Comparison of ENCODE assay signal across 1 cellular context in the genomic region with DNA sequence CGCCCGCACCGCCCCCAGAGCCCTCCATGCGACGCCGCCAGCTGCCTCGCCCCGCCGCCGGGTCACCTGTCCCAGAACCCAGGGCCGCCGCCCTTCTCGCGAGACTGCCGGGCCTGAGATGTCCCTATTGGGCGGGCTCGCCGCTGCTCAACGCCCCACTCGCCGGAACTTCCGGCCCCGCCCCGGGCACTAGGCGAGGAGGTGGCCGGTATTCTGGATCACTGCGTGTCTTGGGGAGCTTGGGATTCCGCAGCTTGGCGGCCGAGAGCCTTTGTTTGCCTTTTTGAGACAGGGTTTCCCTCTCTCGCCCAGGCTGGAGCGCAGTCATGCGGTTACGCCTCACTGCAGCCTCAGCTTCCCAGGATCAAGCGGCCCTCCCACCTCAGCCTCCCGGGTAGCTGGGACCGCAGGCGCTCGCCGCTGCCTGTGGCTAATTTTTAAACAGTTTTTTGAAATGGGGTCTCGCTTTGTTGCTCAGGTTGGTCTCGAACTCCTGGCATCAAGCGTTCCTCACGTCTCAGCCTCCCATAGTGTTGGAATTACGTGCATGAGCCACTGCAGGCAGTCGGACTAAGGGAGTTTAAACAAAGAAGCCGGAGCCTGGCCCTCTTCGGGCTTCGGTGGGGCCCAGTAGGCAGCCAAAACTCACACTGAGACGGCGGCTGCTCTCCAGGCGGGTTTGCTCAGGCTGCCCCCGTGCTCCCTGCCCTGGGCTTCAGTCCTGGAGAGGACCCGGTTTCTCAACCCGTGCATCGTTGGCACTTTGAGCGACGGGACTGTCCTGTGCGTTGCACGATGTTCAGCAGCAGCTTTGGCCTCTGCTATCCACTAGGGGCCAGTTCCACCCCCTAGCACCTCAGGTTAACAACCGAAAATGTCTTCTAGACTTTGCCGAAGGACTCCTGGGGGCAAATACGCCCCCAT.
A peak's percentile ranks its signal among the peaks of the same experiment; 100 is the strongest.
TF ChIP-seq lines count a peak whose summit lies in the region.

A gene (minus strand): TSS at position 43 of the 924 bp plus-strand sequence. CDS start 15 bp downstream, at position 28.

TF ChIP-seq in HepG2, 621 proteins besides CTCF, POLR2A, EP300 and RAD21 (continued from another document and continues in another):
- TF ChIP-seq, protein P1, sequence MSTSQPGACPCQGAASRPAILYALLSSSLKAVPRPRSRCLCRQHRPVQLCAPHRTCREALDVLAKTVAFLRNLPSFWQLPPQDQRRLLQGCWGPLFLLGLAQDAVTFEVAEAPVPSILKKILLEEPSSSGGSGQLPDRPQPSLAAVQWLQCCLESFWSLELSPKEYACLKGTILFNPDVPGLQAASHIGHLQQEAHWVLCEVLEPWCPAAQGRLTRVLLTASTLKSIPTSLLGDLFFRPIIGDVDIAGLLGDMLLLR (CRISPR knock-in tag; IDR thresholded peaks at IDR 0.05), result 0 out of 2 replicates have a peak, but pooled peaks have one; percentile 40
- TF ChIP-seq, protein P2, sequence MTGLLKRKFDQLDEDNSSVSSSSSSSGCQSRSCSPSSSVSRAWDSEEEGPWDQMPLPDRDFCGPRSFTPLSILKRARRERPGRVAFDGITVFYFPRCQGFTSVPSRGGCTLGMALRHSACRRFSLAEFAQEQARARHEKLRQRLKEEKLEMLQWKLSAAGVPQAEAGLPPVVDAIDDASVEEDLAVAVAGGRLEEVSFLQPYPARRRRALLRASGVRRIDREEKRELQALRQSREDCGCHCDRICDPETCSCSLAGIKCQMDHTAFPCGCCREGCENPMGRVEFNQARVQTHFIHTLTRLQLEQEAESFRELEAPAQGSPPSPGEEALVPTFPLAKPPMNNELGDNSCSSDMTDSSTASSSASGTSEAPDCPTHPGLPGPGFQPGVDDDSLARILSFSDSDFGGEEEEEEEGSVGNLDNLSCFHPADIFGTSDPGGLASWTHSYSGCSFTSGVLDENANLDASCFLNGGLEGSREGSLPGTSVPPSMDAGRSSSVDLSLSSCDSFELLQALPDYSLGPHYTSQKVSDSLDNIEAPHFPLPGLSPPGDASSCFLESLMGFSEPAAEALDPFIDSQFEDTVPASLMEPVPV (CRISPR knock-in tag; IDR thresholded peaks at IDR 0.05), result peak; percentile 88
- TF ChIP-seq KLF13 (CRISPR knock-in tag; IDR thresholded peaks at IDR 0.05) (no peak), ZNF207 (IDR thresholded peaks at IDR 0.05; ENCODE audit: borderline replicate concordance) (no peak), JUN (CRISPR knock-in tag; IDR thresholded peaks at IDR 0.05) (no peak), ZEB1 (IDR thresholded peaks at IDR 0.05; ENCODE audit: insufficient replicate concordance, low read depth) (peak; percentile 81), HOXA9 (CRISPR knock-in tag; IDR thresholded peaks at IDR 0.05; ENCODE audit: borderline replicate concordance) (no peak), TEAD3 (CRISPR knock-in tag; optimal IDR thresholded peaks at IDR 0.05; ENCODE audit: borderline replicate concordance) (peak; percentile 66), TCF7L2 (IDR thresholded peaks at IDR 0.05; ENCODE audit: low read depth, low read length) (no peak), RORA (CRISPR knock-in tag; IDR thresholded peaks at IDR 0.05) (no peak), IRF2 (CRISPR knock-in tag; IDR thresholded peaks at IDR 0.05) (peak; percentile 48; the same call in 1 of the 2 replicates), MLLT10 (CRISPR knock-in tag; IDR thresholded peaks at IDR 0.05) (no peak), CENPT (CRISPR knock-in tag; IDR thresholded peaks at IDR 0.05; ENCODE audit: low read depth) (no peak), ZNF605 (CRISPR knock-in tag; IDR thresholded peaks at IDR 0.05) (0 out of 2 replicates have a peak, but pooled peaks have one; percentile 66), KAT7 (CRISPR knock-in tag; IDR thresholded peaks at IDR 0.05; ENCODE audit: borderline replicate concordance) (peak; percentile 88), MTF1 (CRISPR knock-in tag; IDR thresholded peaks at IDR 0.05) (no peak), CCDC6 (CRISPR knock-in tag; IDR thresholded peaks at IDR 0.05) (peak; percentile 6; the same call in 1 of the 2 replicates), ZNF550 (CRISPR knock-in tag; IDR thresholded peaks at IDR 0.05; ENCODE audit: borderline replicate concordance) (no peak), HNRNPLL (IDR thresholded peaks at IDR 0.05; ENCODE audit: low read depth, low read length, poor library complexity, severe bottlenecking) (peak; percentile 91), RBFOX2 (IDR thresholded peaks at IDR 0.05; ENCODE audit: low read depth, low read length) (peak; percentile 94), MZF1 (CRISPR knock-in tag; IDR thresholded peaks at IDR 0.05; ENCODE audit: borderline replicate concordance) (no peak), FOXA1 (IDR thresholded peaks at IDR 0.05) (no peak), FOXA1 (CRISPR knock-in tag; IDR thresholded peaks at IDR 0.05) (0 out of 2 replicates have a peak, but pooled peaks have one; percentile 3), ZNF619 (CRISPR knock-in tag; IDR thresholded peaks at IDR 0.05) (no peak), SP5 (CRISPR knock-in tag; IDR thresholded peaks at IDR 0.05; ENCODE audit: borderline replicate concordance, low read depth) (peak; percentile 66; the same call in 1 of the 2 replicates), ZNF724P (CRISPR knock-in tag; IDR thresholded peaks at IDR 0.05; ENCODE audit: borderline replicate concordance) (no peak)
- TF ChIP-seq, protein P3, sequence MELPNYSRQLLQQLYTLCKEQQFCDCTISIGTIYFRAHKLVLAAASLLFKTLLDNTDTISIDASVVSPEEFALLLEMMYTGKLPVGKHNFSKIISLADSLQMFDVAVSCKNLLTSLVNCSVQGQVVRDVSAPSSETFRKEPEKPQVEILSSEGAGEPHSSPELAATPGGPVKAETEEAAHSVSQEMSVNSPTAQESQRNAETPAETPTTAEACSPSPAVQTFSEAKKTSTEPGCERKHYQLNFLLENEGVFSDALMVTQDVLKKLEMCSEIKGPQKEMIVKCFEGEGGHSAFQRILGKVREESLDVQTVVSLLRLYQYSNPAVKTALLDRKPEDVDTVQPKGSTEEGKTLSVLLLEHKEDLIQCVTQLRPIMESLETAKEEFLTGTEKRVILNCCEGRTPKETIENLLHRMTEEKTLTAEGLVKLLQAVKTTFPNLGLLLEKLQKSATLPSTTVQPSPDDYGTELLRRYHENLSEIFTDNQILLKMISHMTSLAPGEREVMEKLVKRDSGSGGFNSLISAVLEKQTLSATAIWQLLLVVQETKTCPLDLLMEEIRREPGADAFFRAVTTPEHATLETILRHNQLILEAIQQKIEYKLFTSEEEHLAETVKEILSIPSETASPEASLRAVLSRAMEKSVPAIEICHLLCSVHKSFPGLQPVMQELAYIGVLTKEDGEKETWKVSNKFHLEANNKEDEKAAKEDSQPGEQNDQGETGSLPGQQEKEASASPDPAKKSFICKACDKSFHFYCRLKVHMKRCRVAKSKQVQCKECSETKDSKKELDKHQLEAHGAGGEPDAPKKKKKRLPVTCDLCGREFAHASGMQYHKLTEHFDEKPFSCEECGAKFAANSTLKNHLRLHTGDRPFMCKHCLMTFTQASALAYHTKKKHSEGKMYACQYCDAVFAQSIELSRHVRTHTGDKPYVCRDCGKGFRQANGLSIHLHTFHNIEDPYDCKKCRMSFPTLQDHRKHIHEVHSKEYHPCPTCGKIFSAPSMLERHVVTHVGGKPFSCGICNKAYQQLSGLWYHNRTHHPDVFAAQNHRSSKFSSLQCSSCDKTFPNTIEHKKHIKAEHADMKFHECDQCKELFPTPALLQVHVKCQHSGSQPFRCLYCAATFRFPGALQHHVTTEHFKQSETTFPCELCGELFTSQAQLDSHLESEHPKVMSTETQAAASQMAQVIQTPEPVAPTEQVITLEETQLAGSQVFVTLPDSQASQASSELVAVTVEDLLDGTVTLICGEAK (IDR thresholded peaks at IDR 0.05), result peak; percentile 49
- TF ChIP-seq, protein P3 (CRISPR knock-in tag; IDR thresholded peaks at IDR 0.05), result no peak
- TF ChIP-seq, protein P4, sequence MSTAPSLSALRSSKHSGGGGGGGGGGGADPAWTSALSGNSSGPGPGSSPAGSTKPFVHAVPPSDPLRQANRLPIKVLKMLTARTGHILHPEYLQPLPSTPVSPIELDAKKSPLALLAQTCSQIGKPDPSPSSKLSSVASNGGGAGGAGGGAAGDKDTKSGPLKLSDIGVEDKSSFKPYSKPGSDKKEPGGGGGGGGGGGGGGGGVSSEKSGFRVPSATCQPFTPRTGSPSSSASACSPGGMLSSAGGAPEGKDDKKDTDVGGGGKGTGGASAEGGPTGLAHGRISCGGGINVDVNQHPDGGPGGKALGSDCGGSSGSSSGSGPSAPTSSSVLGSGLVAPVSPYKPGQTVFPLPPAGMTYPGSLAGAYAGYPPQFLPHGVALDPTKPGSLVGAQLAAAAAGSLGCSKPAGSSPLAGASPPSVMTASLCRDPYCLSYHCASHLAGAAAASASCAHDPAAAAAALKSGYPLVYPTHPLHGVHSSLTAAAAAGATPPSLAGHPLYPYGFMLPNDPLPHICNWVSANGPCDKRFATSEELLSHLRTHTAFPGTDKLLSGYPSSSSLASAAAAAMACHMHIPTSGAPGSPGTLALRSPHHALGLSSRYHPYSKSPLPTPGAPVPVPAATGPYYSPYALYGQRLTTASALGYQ (CRISPR knock-in tag; IDR thresholded peaks at IDR 0.05), result 0 out of 2 replicates have a peak, but pooled peaks have one; percentile 45
- TF ChIP-seq, protein P5, sequence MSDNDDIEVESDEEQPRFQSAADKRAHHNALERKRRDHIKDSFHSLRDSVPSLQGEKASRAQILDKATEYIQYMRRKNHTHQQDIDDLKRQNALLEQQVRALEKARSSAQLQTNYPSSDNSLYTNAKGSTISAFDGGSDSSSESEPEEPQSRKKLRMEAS (IDR thresholded peaks at IDR 0.05), result peak; percentile 82
- TF ChIP-seq, protein P6, sequence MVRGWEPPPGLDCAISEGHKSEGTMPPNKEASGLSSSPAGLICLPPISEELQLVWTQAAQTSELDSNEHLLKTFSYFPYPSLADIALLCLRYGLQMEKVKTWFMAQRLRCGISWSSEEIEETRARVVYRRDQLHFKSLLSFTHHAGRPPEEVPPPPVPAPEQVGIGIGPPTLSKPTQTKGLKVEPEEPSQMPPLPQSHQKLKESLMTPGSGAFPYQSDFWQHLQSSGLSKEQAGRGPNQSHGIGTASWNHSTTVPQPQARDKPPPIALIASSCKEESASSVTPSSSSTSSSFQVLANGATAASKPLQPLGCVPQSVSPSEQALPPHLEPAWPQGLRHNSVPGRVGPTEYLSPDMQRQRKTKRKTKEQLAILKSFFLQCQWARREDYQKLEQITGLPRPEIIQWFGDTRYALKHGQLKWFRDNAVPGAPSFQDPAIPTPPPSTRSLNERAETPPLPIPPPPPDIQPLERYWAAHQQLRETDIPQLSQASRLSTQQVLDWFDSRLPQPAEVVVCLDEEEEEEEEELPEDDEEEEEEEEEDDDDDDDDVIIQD (CRISPR knock-in tag; IDR thresholded peaks at IDR 0.05; ENCODE audit: low read depth), result 0 out of 2 replicates have a peak, but pooled peaks have one; percentile 24
- TF ChIP-seq, protein P7, sequence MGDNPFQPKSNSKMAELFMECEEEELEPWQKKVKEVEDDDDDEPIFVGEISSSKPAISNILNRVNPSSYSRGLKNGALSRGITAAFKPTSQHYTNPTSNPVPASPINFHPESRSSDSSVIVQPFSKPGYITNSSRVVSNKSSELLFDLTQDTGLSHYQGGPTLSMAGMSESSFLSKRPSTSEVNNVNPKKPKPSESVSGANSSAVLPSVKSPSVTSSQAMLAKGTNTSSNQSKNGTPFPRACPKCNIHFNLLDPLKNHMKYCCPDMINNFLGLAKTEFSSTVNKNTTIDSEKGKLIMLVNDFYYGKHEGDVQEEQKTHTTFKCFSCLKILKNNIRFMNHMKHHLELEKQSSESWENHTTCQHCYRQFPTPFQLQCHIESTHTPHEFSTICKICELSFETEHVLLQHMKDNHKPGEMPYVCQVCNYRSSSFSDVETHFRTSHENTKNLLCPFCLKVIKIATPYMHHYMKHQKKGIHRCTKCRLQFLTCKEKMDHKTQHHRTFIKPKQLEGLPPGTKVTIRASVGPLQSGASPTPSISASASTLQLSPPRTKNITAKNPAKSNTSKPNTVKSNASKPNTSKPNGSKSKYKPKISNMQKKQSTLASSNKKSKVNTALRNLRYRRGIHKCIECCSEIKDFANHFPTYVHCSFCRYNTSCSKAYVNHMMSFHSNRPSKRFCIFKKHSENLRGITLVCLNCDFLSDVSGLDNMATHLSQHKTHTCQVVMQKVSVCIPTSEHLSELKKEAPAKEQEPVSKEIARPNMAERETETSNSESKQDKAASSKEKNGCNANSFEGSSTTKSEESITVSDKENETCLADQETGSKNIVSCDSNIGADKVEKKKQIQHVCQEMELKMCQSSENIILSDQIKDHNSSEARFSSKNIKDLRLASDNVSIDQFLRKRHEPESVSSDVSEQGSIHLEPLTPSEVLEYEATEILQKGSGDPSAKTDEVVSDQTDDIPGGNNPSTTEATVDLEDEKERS (CRISPR knock-in tag; IDR thresholded peaks at IDR 0.05), result 0 out of 2 replicates have a peak, but pooled peaks have one; percentile 27
- TF ChIP-seq, protein P8, sequence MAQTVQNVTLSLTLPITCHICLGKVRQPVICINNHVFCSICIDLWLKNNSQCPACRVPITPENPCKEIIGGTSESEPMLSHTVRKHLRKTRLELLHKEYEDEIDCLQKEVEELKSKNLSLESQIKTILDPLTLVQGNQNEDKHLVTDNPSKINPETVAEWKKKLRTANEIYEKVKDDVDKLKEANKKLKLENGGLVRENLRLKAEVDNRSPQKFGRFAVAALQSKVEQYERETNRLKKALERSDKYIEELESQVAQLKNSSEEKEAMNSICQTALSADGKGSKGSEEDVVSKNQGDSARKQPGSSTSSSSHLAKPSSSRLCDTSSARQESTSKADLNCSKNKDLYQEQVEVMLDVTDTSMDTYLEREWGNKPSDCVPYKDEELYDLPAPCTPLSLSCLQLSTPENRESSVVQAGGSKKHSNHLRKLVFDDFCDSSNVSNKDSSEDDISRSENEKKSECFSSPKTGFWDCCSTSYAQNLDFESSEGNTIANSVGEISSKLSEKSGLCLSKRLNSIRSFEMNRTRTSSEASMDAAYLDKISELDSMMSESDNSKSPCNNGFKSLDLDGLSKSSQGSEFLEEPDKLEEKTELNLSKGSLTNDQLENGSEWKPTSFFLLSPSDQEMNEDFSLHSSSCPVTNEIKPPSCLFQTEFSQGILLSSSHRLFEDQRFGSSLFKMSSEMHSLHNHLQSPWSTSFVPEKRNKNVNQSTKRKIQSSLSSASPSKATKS (CRISPR knock-in tag; IDR thresholded peaks at IDR 0.05), result no peak
